In the genomic region with DNA sequence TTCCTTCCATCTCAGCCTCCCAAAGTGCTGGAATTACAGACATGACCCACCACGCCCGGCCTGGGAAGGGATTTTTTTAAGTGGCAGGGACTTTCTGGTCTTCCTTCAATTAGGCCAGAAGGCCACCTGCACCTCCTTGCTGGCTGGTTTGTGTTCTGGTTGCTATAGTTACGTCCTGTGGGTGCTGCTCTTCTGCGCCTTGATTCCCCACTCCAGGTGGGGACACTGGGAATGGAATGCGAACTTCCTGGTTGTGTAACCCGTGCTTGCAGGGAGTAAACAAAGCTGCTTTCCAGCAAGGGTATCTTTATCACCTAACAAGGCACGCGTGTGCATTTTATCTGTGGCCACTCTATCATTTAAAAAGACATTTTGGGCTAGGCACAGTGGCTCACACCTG, we compare ENCODE assay signal across 17 cellular contexts.
A peak's percentile ranks its signal among the peaks of the same experiment; 100 is the strongest.
DNase-seq lines count a peak whose midpoint lies in the region; ATAC-seq and TF ChIP-seq lines count a peak whose summit lies in the region.
"Had no signal": no experiment of that assay in that cellular context is flagged by ENCODE, and none has a peak within 500 bp of the region (broad histone marks: within the 10 kb centered on the region; RNA-seq: fewer than 3 reads in every experiment).

No MANE protein-coding gene starts in this region.

- ATAC-seq in mucosa of descending colon (peak; percentile 95), omental fat pad (ENCODE audit: low FRiP score) (no peak), HG02981 (IDR thresholded peaks at IDR 0.05; ENCODE audit: unreplicated experiment) (no peak), HG02623 (IDR thresholded peaks at IDR 0.05; ENCODE audit: unreplicated experiment) (no peak), HG02852 (IDR thresholded peaks at IDR 0.05; ENCODE audit: unreplicated experiment) (no peak)
- ATAC-seq: activated CD4-positive, CD25-positive, alpha-beta regulatory T cell treated with anti-CD3 and anti-CD28 coated beads, Interleukin-2, amount 50 U/mL, for 24 hours had no signal

- no peaks in the 10 kb centered on the region for H3K9me3 ChIP-seq in mucosa of descending colon
- H3K9me3 ChIP-seq: spleen had no signal

- DNase-seq in DMS53 (lab: John Stamatoyannopoulos, UW) (peak; percentile 90), LoVo (ENCODE audit: low spot score) (peak; percentile 40), dermis blood vessel endothelial cell (peak; percentile 36), mucosa of descending colon (peak in 1 of 3 donors; percentile 28), omental fat pad (ENCODE audit: low spot score) (no peak)
- DNase-seq: activated CD8-positive, alpha-beta memory T cell treated with anti-CD3 and anti-CD28 coated beads, Interleukin-2, amount 50 U/mL, for 4 hours; activated naive CD4-positive, alpha-beta T cell treated with Interleukin-2 at 50 U/mL for 16 hours; DND-41; hippocampal formation; mesenchymal stem cell; NCI-H69; occipital lobe; spleen had no signal

- intact Hi-C loops in mucosa of descending colon (cut with DNase I, micrococcal nuclease): no loop called here

- H3K4me1 ChIP-seq in mucosa of descending colon (ENCODE audit: low read depth): peaks cover 2% of the 10 kb centered on the region

- no peaks in the 10 kb centered on the region for H3K36me3 ChIP-seq in mucosa of descending colon (ENCODE audit: low read depth)
- H3K36me3 ChIP-seq: spleen had no signal

- H3K4me3 ChIP-seq in mucosa of descending colon: no peak overlapping the region
- H3K4me3 ChIP-seq: spleen had no signal

- TF ChIP-seq CTCF in mucosa of descending colon (IDR thresholded peaks at IDR 0.05) (no peak), omental fat pad (IDR thresholded peaks at IDR 0.05) (no peak)
